ENCODE assay signal across 1 cellular context in the genomic region with DNA sequence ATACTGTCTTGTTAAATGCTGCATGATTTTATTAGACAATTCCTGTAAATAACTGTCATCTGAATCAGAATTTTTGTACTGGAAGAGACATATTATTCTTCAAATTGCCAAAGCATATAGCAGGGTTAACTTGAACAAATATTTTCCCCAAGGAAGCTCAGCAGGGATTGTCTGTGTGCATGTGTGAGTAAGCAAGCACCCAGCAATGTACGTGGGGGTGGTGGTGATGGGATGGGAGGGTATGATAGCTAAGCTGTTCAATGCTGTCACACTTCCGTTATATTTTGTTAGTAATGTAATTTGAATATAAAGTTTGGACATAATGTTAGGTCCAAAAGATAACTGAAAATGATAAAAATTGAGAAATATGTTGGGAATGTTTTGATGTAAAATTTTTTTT.
TF ChIP-seq lines count a peak whose summit lies in the region.

No MANE protein-coding gene starts in this region.

TF ChIP-seq in IMR-90, 13 proteins besides CTCF, POLR2A, EP300 and RAD21:
- TF ChIP-seq CHD1 (IDR thresholded peaks at IDR 0.05; ENCODE audit: low read depth, low read length) = no peak
- TF ChIP-seq RCOR1 (IDR thresholded peaks at IDR 0.05; ENCODE audit: insufficient replicate concordance, low read length) = no peak
- no peak for TF ChIP-seq MAZ (IDR thresholded peaks at IDR 0.05; ENCODE audit: borderline replicate concordance, low read depth, low read length)
- TF ChIP-seq SMC3 (IDR thresholded peaks at IDR 0.05; ENCODE audit: low read depth, low read length) = no peak
- TF ChIP-seq BHLHE40 (IDR thresholded peaks at IDR 0.05; ENCODE audit: low read depth, low read length) = no peak
- TF ChIP-seq CEBPB (IDR thresholded peaks at IDR 0.05; ENCODE audit: low read depth, low read length) = no peak
- no peak for TF ChIP-seq NFE2L2 (IDR thresholded peaks at IDR 0.05; ENCODE audit: low read depth, low read length)
- no peak for TF ChIP-seq FOS (IDR thresholded peaks at IDR 0.05; ENCODE audit: low read depth, low read length)
- TF ChIP-seq USF2 (IDR thresholded peaks at IDR 0.05; ENCODE audit: low read depth, low read length) = no peak
- TF ChIP-seq RFX5 (IDR thresholded peaks at IDR 0.05; ENCODE audit: low read depth, low read length) = no peak
- TF ChIP-seq MXI1 (IDR thresholded peaks at IDR 0.05; ENCODE audit: borderline replicate concordance, low read depth, low read length) = no peak
- TF ChIP-seq MAFK (IDR thresholded peaks at IDR 0.05; ENCODE audit: low read depth, low read length) = no peak
- TF ChIP-seq ELK1 (IDR thresholded peaks at IDR 0.05; ENCODE audit: borderline replicate concordance, low read depth, low read length) = no peak
